21 cellular contexts compared by ENCODE assay signal in genomic region chr3:130644600-130645232, GRCh38.
"Had no signal": no experiment of that assay in that cellular context is flagged by ENCODE, and none has a peak within 500 bp of the region (broad histone marks: within the 10 kb centered on the region; RNA-seq: fewer than 3 reads in every experiment).

No MANE protein-coding gene starts in this region.

- H3K9me3 ChIP-seq: colonic mucosa, esophagus squamous epithelium, gastrocnemius medialis, heart right ventricle, mucosa of descending colon, neutrophil, spleen, tibial nerve, upper lobe of right lung, vagina had no signal

- ATAC-seq: gastrocnemius medialis; heart right ventricle; mucosa of descending colon; naive thymus-derived CD8-positive, alpha-beta T cell; sciatic nerve; stimulated activated memory B cell treated with anti-CD40 and anti-IgM and Interleukin-4, amounts not matched to agents 10 μg/mL and 1 μg/mL and 100 μg/mL, for 72 hours; upper lobe of right lung had no signal

- H3K4me1 ChIP-seq: colonic mucosa, gastrocnemius medialis, spleen, tibial nerve, upper lobe of right lung, vagina had no signal

- H3K27me3 ChIP-seq: colonic mucosa, esophagus squamous epithelium, gastrocnemius medialis, heart right ventricle, tibial nerve, upper lobe of right lung, vagina had no signal

- H3K27ac ChIP-seq: colonic mucosa, esophagus squamous epithelium, gastrocnemius medialis, heart right ventricle, neutrophil, spleen, tibial nerve, upper lobe of right lung, vagina had no signal

- DNase-seq: colonic mucosa; effector CD4-positive, alpha-beta T cell; endodermal cell; esophagus squamous epithelium; gastrocnemius medialis; heart right ventricle; hypothalamus; kidney glomerular epithelial cell; mammary epithelial cell; mucosa of descending colon; naive thymus-derived CD8-positive, alpha-beta T cell; spleen; stimulated activated CD4-positive, alpha-beta T cell treated with anti-CD3 and anti-CD28 coated beads, Interleukin-15, amount 100 ng/mL, for 24 hours; stimulated activated CD4-positive, alpha-beta T cell treated with anti-CD3 and anti-CD28 coated beads, Interleukin-1b, Interleukin-23, amount 100 ng/mL, for 48 hours; stimulated activated CD4-positive, alpha-beta T cell treated with anti-CD3 and anti-CD28 coated beads, Interleukin-4, amount 100 ng/mL, for 24 hours; upper lobe of right lung had no signal

- H3K4me3 ChIP-seq: colonic mucosa, esophagus squamous epithelium, gastrocnemius medialis, heart right ventricle, mucosa of descending colon, spleen, tibial nerve, upper lobe of right lung, vagina had no signal

- H3K36me3 ChIP-seq: colonic mucosa, esophagus squamous epithelium, gastrocnemius medialis, heart right ventricle, neutrophil, spleen, tibial nerve, upper lobe of right lung, vagina had no signal
